ENCODE assay signal across 20 cellular contexts in genomic region chr11:86958259-86958658, GRCh38. TPM values are rescaled to one million over a fixed set of nuclear protein-coding genes. Genes with fewer than 3 reads are reported as not detected.
A peak's percentile ranks its signal among the peaks of the same experiment; 100 is the strongest.
DNase-seq lines count a peak whose midpoint lies in the region; ATAC-seq and TF ChIP-seq lines count a peak whose summit lies in the region.
"Had no signal": no experiment of that assay in that cellular context is flagged by ENCODE, and none has a peak within 500 bp of the region (broad histone marks: within the 10 kb centered on the region; RNA-seq: fewer than 3 reads in every experiment).

No MANE protein-coding gene starts in this region.

- no peak overlapping the region for H2BK120ac ChIP-seq in neuronal stem cell (ENCODE audit: low read depth, low read length)

- peak overlapping the region; percentile 53 for H2AFZ ChIP-seq in neuronal stem cell (ENCODE audit: low read length)
- H2AFZ ChIP-seq: PC-9 had no signal

- H3K36me3 ChIP-seq in left ventricle myocardium inferior = no peaks in the 10 kb centered on the region
- no peaks in the 10 kb centered on the region for H3K36me3 ChIP-seq in neuronal stem cell (replicated peaks in 1 of 2; ENCODE audit: control insufficient read depth in 2 of 2, insufficient read depth in 2 of 2, low read length in 2 of 2)
- H3K36me3 ChIP-seq in stomach = no peaks in the 10 kb centered on the region

- no peak overlapping the region for H2BK12ac ChIP-seq in neuronal stem cell (ENCODE audit: low read length)

- no peaks in the 10 kb centered on the region for H3K27me3 ChIP-seq in left ventricle myocardium inferior (ENCODE audit: low read depth)
- peaks cover 0 to 31% (median 0%) of the 10 kb centered on the region in 3 experiments for H3K27me3 ChIP-seq in neuronal stem cell (ENCODE audit: control insufficient read depth in 3 of 3, insufficient read depth in 3 of 3, low read depth in 1 of 3, low read length in 3 of 3)
- H3K27me3 ChIP-seq in stomach = peaks cover 0 to 10% (median 4%) of the 10 kb centered on the region in 3 donors
- H3K27me3 ChIP-seq in foreskin keratinocyte = peaks cover 13% of the 10 kb centered on the region

- peaks cover 0 to 9% (median 4%) of the 10 kb centered on the region in 5 experiments for H3K9me3 Mint-ChIP-seq in brain
- H3K9me3 Mint-ChIP-seq: activated CD4-positive, alpha-beta T cell treated with anti-CD3 and anti-CD28 coated beads, Interleukin-2, amount 10 ng/mL, durations not matched to agents 7 days and 5 days had no signal

- no peak overlapping the region for H2BK5ac ChIP-seq in neuronal stem cell (ENCODE audit: low read length)

- no peak overlapping the region for H3K4ac ChIP-seq in neuronal stem cell (ENCODE audit: low read length)

- no peak overlapping the region for H4K91ac ChIP-seq in neuronal stem cell (ENCODE audit: low read depth, low read length, poor library complexity)

- H3K23ac ChIP-seq in neuronal stem cell (ENCODE audit: low read depth, low read length, poor library complexity) = no peak overlapping the region

- no peak overlapping the region for H2AK5ac ChIP-seq in neuronal stem cell (ENCODE audit: low read depth, low read length)

- H3K18ac ChIP-seq in neuronal stem cell (ENCODE audit: low read length) = no peak overlapping the region

- H2BK15ac ChIP-seq in neuronal stem cell (ENCODE audit: low read length) = no peak overlapping the region

- H3K36me3 Mint-ChIP-seq in brain = no peaks in the 10 kb centered on the region

- H3K14ac ChIP-seq in neuronal stem cell (ENCODE audit: low read length) = no peak overlapping the region

- no peak for TF ChIP-seq POLR2A in stomach (IDR thresholded peaks at IDR 0.05)

- no peak overlapping the region for H3K4me3 ChIP-seq in left ventricle myocardium inferior
- H3K4me3 ChIP-seq in neuronal stem cell (ENCODE audit: low read length in 2 of 2) = no peak overlapping the region
- no peak overlapping the region for H3K4me3 ChIP-seq in stomach
- H3K4me3 ChIP-seq: lung, PC-9 had no signal

- H3K79me1 ChIP-seq in neuronal stem cell (ENCODE audit: low read depth, low read length) = no peaks in the 10 kb centered on the region

- no peak for TF ChIP-seq EP300 in stomach (IDR thresholded peaks at IDR 0.05)

- DNase-seq in left ventricle myocardium inferior (no peak), Right ventricle myocardium superior (no peak), neuronal stem cell (ENCODE audit: low spot score) (no peak), stomach (no peak), foreskin keratinocyte (no peak)
- no peak for DNase-seq in stimulated activated CD8-positive, alpha-beta memory T cell treated with anti-CD3 and anti-CD28 coated beads, Interleukin-4, amount 100 ng/mL, for 48 hours
- DNase-seq: activated CD4-positive, alpha-beta T cell treated with anti-CD3 and anti-CD28 coated beads, Interleukin-2, amount 10 ng/mL, durations not matched to agents 7 days and 5 days; activated T-cell treated with anti-CD3 and anti-CD28 coated beads, Interleukin-2, amount 50 U/mL, for 48 hours; DND-41; islet precursor cell; NCI-H1092 treated with DMSO at 0.1 percent for 48 hours; NCI-H2081; NCI-H510A; PC-9; stimulated activated naive CD8-positive, alpha-beta T cell treated with anti-CD3 and anti-CD28 coated beads, Interleukin-15, Interleukin-2, amounts not matched to agents 100 U/mL and 50 U/mL, for 24 hours; T-helper 9 cell had no signal

- no peak overlapping the region for H3K4me2 ChIP-seq in neuronal stem cell (ENCODE audit: insufficient read depth, low read length, poor library complexity, severe bottlenecking)
- H3K4me2 ChIP-seq: PC-9 had no signal

- H3K4me1 ChIP-seq in left ventricle myocardium inferior = peaks cover 52% of the 10 kb centered on the region
- peaks cover 14 to 18% of the 10 kb centered on the region in 2 donors for H3K4me1 ChIP-seq in neuronal stem cell (ENCODE audit: control insufficient read depth in 2 of 2, insufficient read depth in 1 of 2, low read depth in 1 of 2, low read length in 2 of 2)
- H3K4me1 ChIP-seq in stomach = peaks cover 6 to 29% (median 23%) of the 10 kb centered on the region in 4 donors
- H3K4me1 ChIP-seq in foreskin keratinocyte = no peaks in the 10 kb centered on the region

- TF ChIP-seq CTCF in left ventricle myocardium inferior (IDR thresholded peaks at IDR 0.05; ENCODE audit: borderline replicate concordance) (no peak), brain (conservative IDR thresholded peaks at IDR 0.05) (no peak), stomach (IDR thresholded peaks at IDR 0.05) (no peak), foreskin keratinocyte (conservative IDR thresholded peaks at IDR 0.05) (no peak)

- H3K9ac ChIP-seq in neuronal stem cell (ENCODE audit: low read depth, low read length, poor library complexity) = no peak overlapping the region

- H3K9me3 ChIP-seq in left ventricle myocardium inferior (replicated peaks) = peaks cover 3% of the 10 kb centered on the region
- H3K9me3 ChIP-seq in neuronal stem cell (replicated peaks in 1 of 2; ENCODE audit: control insufficient read depth in 2 of 2, insufficient read depth in 1 of 2, low read depth in 1 of 2, low read length in 2 of 2) = no peaks in the 10 kb centered on the region
- H3K9me3 ChIP-seq in stomach = no peaks in the 10 kb centered on the region

- peaks cover 43% of the 10 kb centered on the region for H3K4me1 Mint-ChIP-seq in brain

- H4K8ac ChIP-seq in neuronal stem cell (ENCODE audit: low read depth, low read length) = no peak overlapping the region

- no CpG with 5 or more reads among the region's 2 CpGs for WGBS in neuronal stem cell (ENCODE audit: extremely low coverage in 2 of 2, insufficient read length in 2 of 2, insufficient replicate concordance in 1 of 2), 2 donors
- 41 to 64% (median 48%) methylated on average over 2 of the region's 2 CpGs for WGBS in stomach, 5 donors

- H3K27me3 Mint-ChIP-seq in brain = peaks cover 10% of the 10 kb centered on the region

- ATAC-seq in Right ventricle myocardium superior (ENCODE audit: poor library complexity) (no peak), foreskin keratinocyte (no peak)
- ATAC-seq: Right ventricle myocardium inferior; stimulated activated naive CD8-positive, alpha-beta T cell treated with anti-CD3 and anti-CD28 coated beads, Interleukin-15, Interleukin-2, amounts not matched to agents 100 U/mL and 50 U/mL, for 24 hours had no signal

- H3K27ac Mint-ChIP-seq in brain = peak overlapping the region; percentile 2 to 92 (median 21)
- H3K27ac Mint-ChIP-seq: activated CD4-positive, alpha-beta T cell treated with anti-CD3 and anti-CD28 coated beads, Interleukin-2, amount 10 ng/mL, durations not matched to agents 7 days and 5 days had no signal

- H3K4me3 Mint-ChIP-seq in brain = peak overlapping the region in 4 of 5 experiments; percentile 4 to 95 (median 70)
- H3K4me3 Mint-ChIP-seq: activated CD4-positive, alpha-beta T cell treated with anti-CD3 and anti-CD28 coated beads, Interleukin-2, amount 10 ng/mL, durations not matched to agents 7 days and 5 days had no signal

- intact Hi-C loops in left ventricle myocardium inferior (cut with micrococcal nuclease) = no loop called here
- intact Hi-C loops in Right ventricle myocardium superior (cut with DNase I) = loop anchor here (5.0 kb wide), 1 partner anchor 79 kb away; the partner anchor contains the start of gene TMEM135
- intact Hi-C loops in stomach (cut with DNase I; ENCODE audit: low total_unique reads) = loop anchor here (10.0 kb wide), 1 partner anchor 77 kb away; the partner anchor contains the start of gene TMEM135

- H3K27ac ChIP-seq in left ventricle myocardium inferior (replicated peaks) = peak overlapping the region; percentile 97
- no peak overlapping the region for H3K27ac ChIP-seq in neuronal stem cell (replicated peaks; ENCODE audit: low read length)
- no peak overlapping the region for H3K27ac ChIP-seq in stomach
- H3K27ac ChIP-seq in foreskin keratinocyte = no peak overlapping the region
- H3K27ac ChIP-seq: PC-9, VCaP had no signal

RNA-seq across cellular contexts. Expression of gene FZD4, which starts 3.1 kb away (rescaled TPM):
- total RNA-seq in left ventricle myocardium inferior (26.5 TPM), Right ventricle myocardium superior (26.9 TPM), stomach (10 to 100 TPM in 4 of 5 donors, 1 to 10 TPM in 1; 6.1 to 55.8 (median 18.1) TPM), foreskin keratinocyte (0.49 and 0.68 TPM in 2 replicates)
- polyA plus RNA-seq in brain (ENCODE audit: insufficient read depth, low read depth, low replicate concordance) (2.9 TPM), stomach (1 to 10 TPM; 2.4 to 4.7 (median 2.7) TPM), foreskin keratinocyte (0.13 and 0.17 TPM in 2 replicates)
- polyA plus RNA-seq in neuronal stem cell (2013, experiment 1 of 2) = 3.3 TPM
- polyA plus RNA-seq in neuronal stem cell (2013, experiment 2 of 2) = 3.4 TPM
